Comparison of ENCODE assay signal across 2 cellular contexts in genomic region chr3:22306454-22306853, GRCh38.
TF ChIP-seq lines count a peak whose summit lies in the region.

No MANE protein-coding gene starts in this region.

TF ChIP-seq in GM23338, 12 proteins besides CTCF, POLR2A, EP300 and RAD21:
- TF ChIP-seq, protein P1, sequence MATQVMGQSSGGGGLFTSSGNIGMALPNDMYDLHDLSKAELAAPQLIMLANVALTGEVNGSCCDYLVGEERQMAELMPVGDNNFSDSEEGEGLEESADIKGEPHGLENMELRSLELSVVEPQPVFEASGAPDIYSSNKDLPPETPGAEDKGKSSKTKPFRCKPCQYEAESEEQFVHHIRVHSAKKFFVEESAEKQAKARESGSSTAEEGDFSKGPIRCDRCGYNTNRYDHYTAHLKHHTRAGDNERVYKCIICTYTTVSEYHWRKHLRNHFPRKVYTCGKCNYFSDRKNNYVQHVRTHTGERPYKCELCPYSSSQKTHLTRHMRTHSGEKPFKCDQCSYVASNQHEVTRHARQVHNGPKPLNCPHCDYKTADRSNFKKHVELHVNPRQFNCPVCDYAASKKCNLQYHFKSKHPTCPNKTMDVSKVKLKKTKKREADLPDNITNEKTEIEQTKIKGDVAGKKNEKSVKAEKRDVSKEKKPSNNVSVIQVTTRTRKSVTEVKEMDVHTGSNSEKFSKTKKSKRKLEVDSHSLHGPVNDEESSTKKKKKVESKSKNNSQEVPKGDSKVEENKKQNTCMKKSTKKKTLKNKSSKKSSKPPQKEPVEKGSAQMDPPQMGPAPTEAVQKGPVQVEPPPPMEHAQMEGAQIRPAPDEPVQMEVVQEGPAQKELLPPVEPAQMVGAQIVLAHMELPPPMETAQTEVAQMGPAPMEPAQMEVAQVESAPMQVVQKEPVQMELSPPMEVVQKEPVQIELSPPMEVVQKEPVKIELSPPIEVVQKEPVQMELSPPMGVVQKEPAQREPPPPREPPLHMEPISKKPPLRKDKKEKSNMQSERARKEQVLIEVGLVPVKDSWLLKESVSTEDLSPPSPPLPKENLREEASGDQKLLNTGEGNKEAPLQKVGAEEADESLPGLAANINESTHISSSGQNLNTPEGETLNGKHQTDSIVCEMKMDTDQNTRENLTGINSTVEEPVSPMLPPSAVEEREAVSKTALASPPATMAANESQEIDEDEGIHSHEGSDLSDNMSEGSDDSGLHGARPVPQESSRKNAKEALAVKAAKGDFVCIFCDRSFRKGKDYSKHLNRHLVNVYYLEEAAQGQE (IDR thresholded peaks at IDR 0.05; ENCODE audit: unreplicated experiment) = no peak
- no peak for TF ChIP-seq ETS1 (IDR thresholded peaks at IDR 0.05)
- TF ChIP-seq POLR2AphosphoS5 (IDR thresholded peaks at IDR 0.05; ENCODE audit: low read depth) = no peak
- no peak for TF ChIP-seq ZNF462 (CRISPR knock-in tag; IDR thresholded peaks at IDR 0.05)
- no peak for TF ChIP-seq CREB1 (CRISPR knock-in tag; IDR thresholded peaks at IDR 0.05; ENCODE audit: low read depth)
- TF ChIP-seq ZNF114 (CRISPR knock-in tag; IDR thresholded peaks at IDR 0.05) = no peak
- TF ChIP-seq EZH2 (IDR thresholded peaks at IDR 0.05; ENCODE audit: low read depth, unreplicated experiment) = no peak
- no peak for TF ChIP-seq STAT1 (IDR thresholded peaks at IDR 0.05; ENCODE audit: unreplicated experiment)
- no peak for TF ChIP-seq NANOG (IDR thresholded peaks at IDR 0.05; ENCODE audit: borderline replicate concordance)
- no peak for TF ChIP-seq EZH2phosphoT487 (IDR thresholded peaks at IDR 0.05; ENCODE audit: unreplicated experiment)
- no peak for TF ChIP-seq JUNB (IDR thresholded peaks at IDR 0.05; ENCODE audit: unreplicated experiment)
- no peak for TF ChIP-seq ZNF331 (CRISPR knock-in tag; IDR thresholded peaks at IDR 0.05; ENCODE audit: low read depth)

TF ChIP-seq in neural cell, 6 proteins besides CTCF, POLR2A, EP300 and RAD21 (continued from another document):
- TF ChIP-seq, protein P1 (IDR thresholded peaks at IDR 0.05; ENCODE audit: borderline replicate concordance) = no peak
- TF ChIP-seq POLR2AphosphoS5 (IDR thresholded peaks at IDR 0.05) (no peak), TAF1 (IDR thresholded peaks at IDR 0.05; ENCODE audit: low read depth) (no peak)
TF ChIP-seq in neural cell: peak in this region for 0.
